Comparison of ENCODE assay signal across 8 cellular contexts in the genomic region with DNA sequence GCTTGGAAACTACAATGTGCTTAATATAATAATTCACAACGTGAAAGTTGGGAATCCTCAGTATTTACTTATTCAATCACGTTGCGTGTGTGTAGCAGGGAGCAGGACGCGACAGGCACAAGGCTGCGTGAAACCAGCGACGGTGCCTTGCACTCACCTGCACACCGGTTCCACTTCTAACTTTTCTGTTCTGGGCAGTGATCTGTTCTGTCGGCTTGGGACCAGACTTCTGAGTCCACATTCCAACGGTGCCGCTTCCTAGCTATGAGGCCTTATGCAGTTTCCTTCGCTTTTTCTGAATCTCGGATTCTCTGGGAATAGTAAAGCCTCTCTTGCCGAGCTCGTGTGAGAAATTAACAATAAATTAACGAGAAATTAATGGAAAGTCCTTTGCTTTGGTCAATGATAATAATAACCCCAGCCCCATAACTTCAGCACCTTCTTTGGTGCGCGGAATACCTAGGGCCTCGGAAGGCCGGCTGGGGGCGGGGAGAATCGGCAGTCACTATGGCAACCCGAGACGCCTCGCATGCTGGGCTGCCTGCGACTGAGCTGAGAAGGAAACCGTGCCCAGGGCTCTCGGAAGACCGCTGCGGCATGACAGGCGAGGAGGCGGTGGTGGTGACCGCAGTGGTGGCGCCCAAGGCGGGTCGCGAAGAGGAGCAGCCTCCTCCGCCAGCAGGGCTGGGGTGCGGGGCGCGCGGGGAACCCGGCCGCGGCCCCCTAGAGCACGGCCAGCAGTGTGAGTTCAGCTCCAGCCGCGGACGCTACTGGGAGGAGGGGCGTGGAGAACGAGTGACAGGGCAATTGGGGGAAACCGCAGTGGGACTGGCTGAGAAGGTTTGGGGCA. TPM values are rescaled to one million over a fixed set of nuclear protein-coding genes. Genes with fewer than 3 reads are reported as not detected.
DNase-seq lines count a peak whose midpoint lies in the region; ATAC-seq lines count a peak whose summit lies in the region.

A gene with protein sequence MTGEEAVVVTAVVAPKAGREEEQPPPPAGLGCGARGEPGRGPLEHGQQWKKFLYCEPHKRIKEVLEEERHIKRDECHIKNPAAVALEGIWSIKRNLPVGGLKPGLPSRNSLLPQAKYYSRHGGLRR (plus strand): TSS at position 530 of the 850 bp plus-strand sequence. CDS start 68 bp downstream, at position 598.

- in situ Hi-C loops in KBM-7 (cut with MboI; ENCODE audit: low pct_unique_long_range_greater_than_20kb, low sequenced_read_pairs), result no loop called here

- peak; percentile 86 for ATAC-seq in GM21423 (IDR thresholded peaks at IDR 0.05; ENCODE audit: unreplicated experiment)

- peak; percentile 37 for DNase-seq in COLO668 (lab: John Stamatoyannopoulos, UW; ENCODE audit: unreplicated experiment)
- DNase-seq in KBM-7, result peak; percentile 67
- DNase-seq in activated CD4-positive, CD25-positive, alpha-beta regulatory T cell treated with anti-CD3 and anti-CD28 coated beads, Interleukin-2, amount 50 U/mL, for 72 hours, result peak; percentile 54
- peak; percentile 78 for DNase-seq in cerebellum (ENCODE audit: low spot score)
- DNase-seq in kidney tubule cell (ENCODE audit: low spot score), result peak; percentile 67
- peak; percentile 13 to 35 for DNase-seq in stimulated activated CD4-positive, alpha-beta T cell treated with anti-CD3 and anti-CD28 coated beads, Interleukin-15, amount 100 ng/mL, for 1 hour (ENCODE audit: low read depth in 1 of 2, low spot score in 1 of 2)
- no peak for DNase-seq in NCI-H1048 (lab: John Stamatoyannopoulos, UW)

RNA-seq across cellular contexts. Expression of the gene that starts here (rescaled TPM):
- not detected for total RNA-seq in cerebellum

Comparison
In these comparisons a context has a peak if more than half of its experiments do, and no peak if none do; other contexts are left out.
1. Peak in DNase-seq in cerebellum; RNA of the gene not detected or under 1 TPM.